Comparison of ENCODE assay signal across 8 cellular contexts in the genomic region with DNA sequence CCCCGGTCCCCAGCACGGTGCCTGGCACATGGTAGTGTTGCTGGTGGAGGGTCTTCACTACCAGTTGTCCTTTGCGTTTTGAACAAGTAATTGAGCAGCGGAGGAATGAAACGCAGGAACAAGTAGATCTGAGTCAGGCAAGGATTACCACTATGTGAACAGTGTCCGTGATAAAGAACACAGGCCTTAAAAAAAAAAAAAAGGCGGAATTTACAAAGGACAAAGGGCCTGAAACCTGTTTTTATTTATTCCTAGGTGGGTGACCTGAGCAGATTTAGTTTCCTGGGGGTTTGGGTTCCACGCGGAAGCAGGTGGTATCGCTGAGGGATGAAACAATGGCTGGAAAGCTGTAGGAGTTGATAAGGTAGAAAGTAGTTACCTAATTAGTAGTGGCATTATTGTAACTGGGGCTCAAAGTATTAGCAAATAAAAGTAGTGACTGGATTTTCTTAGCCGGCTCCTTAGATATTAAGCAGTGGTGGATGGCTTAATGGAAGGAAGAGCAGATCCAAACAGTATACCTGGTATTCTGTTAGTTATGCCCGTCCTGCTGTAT. TPM values are rescaled to one million over a fixed set of nuclear protein-coding genes. Genes with fewer than 3 reads are reported as not detected.
DNase-seq lines count a peak whose midpoint lies in the region; ATAC-seq and TF ChIP-seq lines count a peak whose summit lies in the region.

No MANE protein-coding gene starts in this region.

- WGBS in heart left ventricle, 4 donors, result 30 to 42% (median 36%) methylated on average over 12 of the region's 12 CpGs

- H3K27me3 Mint-ChIP-seq in activated B cell treated with CpG ODN at 0.5 μM for 24 hours, result peaks cover 30% of the 10 kb centered on the region

- ATAC-seq in activated B cell treated with CpG ODN at 0.5 μM for 24 hours (ENCODE audit: low read depth), result no peak
- peak in 1 of 4 donors; percentile 5 for ATAC-seq in heart left ventricle
- ATAC-seq in HG03378 (IDR thresholded peaks at IDR 0.05; ENCODE audit: unreplicated experiment), result no peak

- H3K27me3 ChIP-seq in HAP-1 (ENCODE audit: low read depth) (no peaks in the 10 kb centered on the region), heart left ventricle (no peaks in the 10 kb centered on the region)

- intact Hi-C loops in activated B cell treated with CpG ODN at 0.5 μM for 24 hours (cut with micrococcal nuclease) (no loop called here), heart left ventricle (cut with DNase I) (loop anchor here in 5 of 10 donors (1.0 to 5.0 kb wide), 5 partner anchors 20 to 166 kb away; a partner anchor contains a TSS)

- H3K36me3 ChIP-seq in HAP-1 (replicated peaks) (no peaks in the 10 kb centered on the region), heart left ventricle (no peaks in the 10 kb centered on the region)

- CTCF ChIA-PET in activated B cell treated with CpG ODN at 0.5 μM for 24 hours (lab: Charles Lee), result no interaction called here

- H3K9me3 ChIP-seq in HAP-1 (no peaks in the 10 kb centered on the region), heart left ventricle (peaks cover 0 to 8% (median 0%) of the 10 kb centered on the region in 12 donors)

- peaks cover 14% of the 10 kb centered on the region for H3K4me1 Mint-ChIP-seq in activated B cell treated with CpG ODN at 0.5 μM for 24 hours

- no peak for DNase-seq in HAP-1 (ENCODE audit: low spot score in 2 of 2)
- no peak for DNase-seq in activated B cell treated with CpG ODN at 0.5 μM for 24 hours
- DNase-seq in heart left ventricle, result no peak
- DNase-seq in retinal pigment epithelial cell (ENCODE audit: low read depth), result no peak
- DNase-seq in HPDE6-E6E7 (ENCODE audit: extremely low spot score), result no peak
- no peak for DNase-seq in stimulated activated CD4-positive, alpha-beta T cell treated with anti-CD3 and anti-CD28 coated beads, Interleukin-4, amount 100 ng/mL, for 4 hours
- no peak for DNase-seq in amniotic stem cell (lab: John Stamatoyannopoulos, UW)

- peak overlapping the region; percentile 82 for H3K4me3 Mint-ChIP-seq in activated B cell treated with CpG ODN at 0.5 μM for 24 hours

- TF ChIP-seq POLR2A in heart left ventricle (IDR thresholded peaks at IDR 0.05), result no peak

- in situ Hi-C loops in HAP-1 (cut with MboI; ENCODE audit: low sequenced_read_pairs), result loop anchor here (5.0 kb wide), 1 partner anchor 66 kb away; no protein-coding TSS in a partner anchor

- TF ChIP-seq CTCF in activated B cell treated with CpG ODN at 0.5 μM for 24 hours (IDR thresholded peaks at IDR 0.05) (no peak), heart left ventricle (IDR thresholded peaks at IDR 0.05) (no peak), retinal pigment epithelial cell (conservative IDR thresholded peaks at IDR 0.05; ENCODE audit: low read depth, low read length) (no peak)

- H3K4me3 ChIP-seq in HAP-1 (peak overlapping the region; percentile 53), heart left ventricle (peak overlapping the region; percentile 53 to 97 (median 86)), retinal pigment epithelial cell (ENCODE audit: low read length) (peak overlapping the region; percentile 86)

- POLR2A ChIA-PET in activated B cell treated with CpG ODN at 0.5 μM for 24 hours (lab: Charles Lee), result no interaction called here

- H3K36me3 Mint-ChIP-seq in activated B cell treated with CpG ODN at 0.5 μM for 24 hours (ENCODE audit: low read depth), result no peaks in the 10 kb centered on the region

- peak overlapping the region; percentile 87 to 98 (median 96) for H3K27ac ChIP-seq in heart left ventricle

- peaks cover 19% of the 10 kb centered on the region for H3K4me1 ChIP-seq in HAP-1
- H3K4me1 ChIP-seq in heart left ventricle, result peaks cover 5 to 48% (median 31%) of the 10 kb centered on the region in 12 donors

- no peak overlapping the region for H3K27ac Mint-ChIP-seq in activated B cell treated with CpG ODN at 0.5 μM for 24 hours

- no peaks in the 10 kb centered on the region for H3K9me3 Mint-ChIP-seq in activated B cell treated with CpG ODN at 0.5 μM for 24 hours

RNA-seq across cellular contexts. Expression of a gene that starts 1.1 kb away (rescaled TPM):
- 0.24 and 0.29 TPM in 2 replicates for total RNA-seq in activated B cell treated with CpG ODN at 0.5 μM for 24 hours
- 10 to 100 TPM; 23.0 to 56.1 (median 30.5) TPM for total RNA-seq in heart left ventricle
- polyA plus RNA-seq in heart left ventricle, result 10 to 100 TPM; 23.8 to 38.0 TPM

Comparison
In these comparisons a context has a peak if more than half of its experiments do, and no peak if none do; other contexts are left out.
1. RNA of a gene that starts 1.1 kb away (total RNA-seq): 23.0 to 56.1 TPM in heart left ventricle; 0.24 to 0.29 TPM in activated B cell treated with CpG ODN at 0.5 μM for 24 hours; every median in the first group is over 10 times any median in the second.
2. Peak in every context shown above with its lines, with median percentiles within 50 percentile points of each other: H3K4me3 ChIP-seq.